Comparison of ENCODE assay signal across 1 cellular context in the genomic region with DNA sequence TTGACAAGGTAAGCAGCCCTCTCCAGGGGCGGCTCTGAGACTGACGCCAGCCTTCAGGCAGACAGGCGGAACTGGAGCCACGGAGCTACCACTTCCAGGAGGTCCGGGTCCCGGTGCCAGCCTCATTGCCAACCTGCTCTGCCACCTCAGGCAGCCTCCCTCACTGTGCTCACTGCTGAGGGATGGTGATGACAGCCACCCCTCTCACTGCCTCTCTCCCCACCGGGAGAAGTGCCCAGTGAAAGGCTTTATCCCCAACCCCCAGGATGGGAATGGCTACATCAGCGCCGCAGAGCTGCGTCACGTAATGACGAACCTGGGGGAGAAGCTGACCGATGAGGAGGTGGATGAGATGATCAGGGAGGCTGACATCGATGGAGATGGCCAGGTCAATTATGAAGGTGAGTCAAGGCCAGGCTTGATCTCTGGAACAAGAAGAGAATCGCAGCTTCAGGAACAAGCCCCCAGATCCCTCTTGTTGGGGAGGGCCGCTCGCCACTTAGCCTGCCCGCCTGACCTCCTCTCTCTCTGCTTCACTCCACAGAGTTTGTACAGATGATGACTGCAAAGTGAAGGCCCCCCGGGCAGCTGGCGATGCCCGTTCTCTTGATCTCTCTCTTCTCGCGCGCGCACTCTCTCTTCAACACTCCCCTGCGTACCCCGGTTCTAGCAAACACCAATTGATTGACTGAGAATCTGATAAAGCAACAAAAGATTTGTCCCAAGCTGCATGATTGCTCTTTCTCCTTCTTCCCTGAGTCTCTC.
TF ChIP-seq lines count a peak whose summit lies in the region.

No MANE protein-coding gene starts in this region.

TF ChIP-seq in H1, 55 proteins besides CTCF, POLR2A, EP300 and RAD21:
- TF ChIP-seq CEBPB (IDR thresholded peaks at IDR 0.05; ENCODE audit: low read depth, low read length) (no peak), CTBP2 (IDR thresholded peaks at IDR 0.05; ENCODE audit: borderline replicate concordance, insufficient read depth, insufficient read length, low read length) (no peak), GABPA (IDR thresholded peaks at IDR 0.05; ENCODE audit: borderline replicate concordance, insufficient read depth, low read length) (no peak), GTF2F1 (IDR thresholded peaks at IDR 0.05; ENCODE audit: borderline replicate concordance, low read depth, low read length) (no peak), TAF7 (optimal IDR thresholded peaks at IDR 0.05; ENCODE audit: borderline replicate concordance, low read depth, low read length) (no peak)
